8 cellular contexts compared by ENCODE assay signal in the genomic region with DNA sequence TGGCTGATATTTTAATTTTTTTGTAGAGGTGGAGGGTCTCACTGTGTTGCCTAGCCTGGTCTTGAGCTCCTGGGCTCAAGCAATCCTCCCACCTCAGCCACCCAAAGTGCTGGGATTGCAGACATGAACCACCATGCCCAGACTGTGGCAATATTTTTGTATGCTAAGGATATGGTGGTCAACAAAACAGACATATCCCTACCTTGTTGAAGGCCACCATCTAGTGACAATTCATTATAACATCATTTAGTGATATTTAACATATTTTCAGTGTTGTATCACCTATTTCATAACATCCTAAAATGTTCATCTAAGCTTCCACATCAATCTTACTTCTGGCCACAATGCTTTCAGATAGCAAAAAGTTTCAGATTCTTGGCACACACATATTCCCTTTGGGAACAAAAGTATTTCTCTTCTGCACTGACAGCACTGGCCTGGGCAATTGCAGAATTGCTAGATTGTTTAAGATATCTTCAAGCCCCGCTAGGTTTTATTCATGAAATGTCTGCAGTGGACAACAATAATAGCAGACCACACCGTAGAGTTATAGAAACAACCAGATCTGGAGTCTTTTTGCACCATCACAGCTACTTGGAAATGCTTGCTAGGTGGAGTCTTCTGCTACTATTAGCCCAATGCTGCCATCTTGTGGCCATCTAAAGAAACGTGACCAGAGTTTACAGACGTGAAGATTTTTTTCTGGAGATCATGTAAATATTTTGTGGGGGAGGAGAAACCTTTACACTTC. TPM values are rescaled to one million over a fixed set of nuclear protein-coding genes. Genes with fewer than 3 reads are reported as not detected.
A peak's percentile ranks its signal among the peaks of the same experiment; 100 is the strongest.
DNase-seq lines count a peak whose midpoint lies in the region; ATAC-seq and TF ChIP-seq lines count a peak whose summit lies in the region.

No MANE protein-coding gene starts in this region.

- intact Hi-C loops in colonic mucosa (cut with DNase I), result loop anchor here (2.0 kb wide), 1 partner anchor 81 kb away; no protein-coding TSS in a partner anchor
- intact Hi-C loops in right lobe of liver (cut with DNase I), result loop anchor here (5.0 to 10.0 kb wide), 2 partner anchors 82 to 85 kb away; a partner anchor contains a TSS

- H3K27me3 ChIP-seq in colonic mucosa (no peaks in the 10 kb centered on the region), right lobe of liver (no peaks in the 10 kb centered on the region)

- H3K4me3 ChIP-seq in colonic mucosa (no peak overlapping the region), right lobe of liver (no peak overlapping the region)

- H3K36me3 ChIP-seq in colonic mucosa (no peaks in the 10 kb centered on the region), right lobe of liver (no peaks in the 10 kb centered on the region)

- no peak for TF ChIP-seq POLR2A in right lobe of liver (IDR thresholded peaks at IDR 0.05)

- H3K9me3 ChIP-seq in colonic mucosa (no peaks in the 10 kb centered on the region), right lobe of liver (no peaks in the 10 kb centered on the region)

- no peak overlapping the region for H3K9ac ChIP-seq in colonic mucosa (ENCODE audit: low read depth in 2 of 2, low read length in 2 of 2)

- H3K27ac ChIP-seq in colonic mucosa (no peak overlapping the region), right lobe of liver (no peak overlapping the region)

- no peaks in the 10 kb centered on the region for H3K4me1 ChIP-seq in colonic mucosa
- no peaks in the 10 kb centered on the region for H3K4me1 ChIP-seq in right lobe of liver

- ATAC-seq in GM18519 (IDR thresholded peaks at IDR 0.05; ENCODE audit: low FRiP score, unreplicated experiment), result peak; percentile 20
- peak; percentile 34 for ATAC-seq in HG03139 (IDR thresholded peaks at IDR 0.05; ENCODE audit: unreplicated experiment)
- ATAC-seq in right lobe of liver, result peak; percentile 88 to 93 (median 92)

- DNase-seq in AG08396 (ENCODE audit: low spot score) (peak; percentile 53), NCI-H345 treated with DMSO at 0.1 percent for 48 hours (lab: John Stamatoyannopoulos, UW; ENCODE audit: unreplicated experiment) (peak; percentile 37), colonic mucosa (peak; percentile 83), right lobe of liver (peak in 1 of 3 donors; percentile 68)
- DNase-seq in activated CD4-positive, alpha-beta T cell treated with anti-CD3 and anti-CD28 coated beads for 24 hours (ENCODE audit: low read depth in 2 of 2), result peak; percentile 22 to 64
- DNase-seq in stimulated activated CD8-positive, alpha-beta memory T cell treated with anti-CD3 and anti-CD28 coated beads, Interleukin-12 subunit alpha, Interleukin-12 subunit beta, amount 100 ng/mL, for 1 hour (ENCODE audit: low read depth), result peak; percentile 60

- TF ChIP-seq CTCF in colonic mucosa (IDR thresholded peaks at IDR 0.05) (peak; percentile 78), right lobe of liver (IDR thresholded peaks at IDR 0.05) (peak; percentile 73 to 85 (median 82))

- 2% methylated on average over 4 of the region's 4 CpGs for WGBS in right lobe of liver (ENCODE audit: insufficient coverage, low coverage, low lambda C conversion rate, missing lambda C conversion rate)

RNA-seq across cellular contexts. Expression of a gene that starts 58.4 kb away (rescaled TPM):
- total RNA-seq in colonic mucosa, result 10 to 100 TPM in 1 of 2 donors, 1 to 10 TPM in 1; 6.9 to 10.2 TPM
- total RNA-seq in right lobe of liver, result 10 to 100 TPM; 11.8 to 25.6 (median 20.9) TPM

Comparison
In these comparisons a context has a peak if more than half of its experiments do, and no peak if none do; other contexts are left out.
1. ATAC-seq: peak in every context shown above with its lines; median percentile 92 in right lobe of liver; 34 in HG03139; 20 in GM18519.